29 cellular contexts compared by ENCODE assay signal in the genomic region with DNA sequence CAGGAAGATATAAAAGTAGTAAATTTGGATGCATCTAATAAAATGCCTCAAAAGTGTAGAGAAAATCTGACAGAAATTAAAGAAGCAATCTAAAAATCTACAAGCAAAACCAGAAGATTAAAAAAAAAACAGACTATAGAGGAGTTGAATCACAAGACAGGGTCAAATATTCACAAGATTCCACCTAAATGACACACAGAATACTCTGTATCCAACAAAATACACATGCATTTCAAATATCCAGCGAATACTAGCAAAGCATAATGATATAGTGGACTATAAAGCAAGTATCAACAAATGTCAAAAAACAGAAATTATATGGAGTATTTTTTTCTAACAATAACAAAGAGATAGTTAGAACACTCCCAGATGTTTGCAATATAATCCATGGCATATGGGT. TPM values are rescaled to one million over a fixed set of nuclear protein-coding genes. Genes with fewer than 3 reads are reported as not detected.
"Had no signal": no experiment of that assay in that cellular context is flagged by ENCODE, and none has a peak within 500 bp of the region (broad histone marks: within the 10 kb centered on the region; RNA-seq: fewer than 3 reads in every experiment).

No MANE protein-coding gene starts in this region.

- ATAC-seq: activated T-cell treated with anti-CD3 and anti-CD28 coated beads, Interleukin-2, amount 50 U/mL, for 72 hours; body of pancreas; foreskin keratinocyte; heart right ventricle; left lung; lower lobe of right lung; natural killer cell; right lobe of liver; stimulated activated naive B cell treated with anti-CD40 and anti-IgM and Interleukin-4, amounts not matched to agents 10 μg/mL and 1 μg/mL and 100 μg/mL, for 72 hours; upper lobe of right lung had no signal

- H2AFZ ChIP-seq: neural progenitor cell had no signal

- H3K4me1 ChIP-seq: body of pancreas, colonic mucosa, foreskin keratinocyte, left lung, lower lobe of right lung, neural progenitor cell, right lobe of liver, stomach, upper lobe of right lung had no signal

- H3K4me2 ChIP-seq: neural progenitor cell had no signal

- H3K4me3 ChIP-seq: body of pancreas, colonic mucosa, heart right ventricle, left lung, lower lobe of right lung, neural progenitor cell, right lobe of liver, stomach, tibial artery, upper lobe of right lung had no signal

- H3K9me3 ChIP-seq: body of pancreas, colonic mucosa, heart right ventricle, left lung, lower lobe of right lung, right lobe of liver, stomach, tibial artery, upper lobe of right lung had no signal

- H3K9ac ChIP-seq: neural progenitor cell had no signal

- H3K27ac ChIP-seq: body of pancreas, colonic mucosa, foreskin keratinocyte, heart right ventricle, left lung, lower lobe of right lung, neural progenitor cell, right lobe of liver, stomach, tibial artery, upper lobe of right lung, VCaP had no signal

- H3K27me3 ChIP-seq: body of pancreas, colonic mucosa, heart right ventricle, left lung, neural progenitor cell, right lobe of liver, stomach, tibial artery, upper lobe of right lung had no signal

- DNase-seq: activated CD4-positive, alpha-beta T cell treated with anti-CD3 and anti-CD28 coated beads for 4 hours; activated CD4-positive, alpha-beta T cell treated with anti-CD3 and anti-CD28 coated beads, Interleukin-2, amount 50 U/mL, for 4 hours; activated naive CD4-positive, alpha-beta T cell; activated T-cell treated with anti-CD3 and anti-CD28 coated beads for 4 hours; activated T-cell treated with anti-CD3 and anti-CD28 coated beads, Interleukin-2, amount 50 U/mL, for 72 hours; aorta; body of pancreas; colonic mucosa; effector CD8-positive, alpha-beta T cell; erythroblast; foreskin keratinocyte; heart right ventricle; left lung; lower lobe of right lung; mesendoderm; natural killer cell; occipital lobe; right lobe of liver; small intestine; stimulated activated CD4-positive, alpha-beta T cell treated with anti-CD3 and anti-CD28 coated beads, Interleukin-1b, Interleukin-23, amount 100 ng/mL, for 48 hours; stimulated activated naive B cell treated with anti-CD40 and anti-IgM and Interleukin-4, amounts not matched to agents 10 μg/mL and 1 μg/mL and 100 μg/mL, for 72 hours; stomach; T-helper 9 cell; tibial artery; upper lobe of right lung had no signal

- H3K36me3 ChIP-seq: colonic mucosa, heart right ventricle, left lung, lower lobe of right lung, neural progenitor cell, right lobe of liver, stomach, tibial artery, upper lobe of right lung had no signal

RNA-seq across cellular contexts. Expression of a gene that starts 20.5 kb away (rescaled TPM):
- total RNA-seq: activated T-cell treated with anti-CD3 and anti-CD28 coated beads, Interleukin-2, amount 50 U/mL, for 72 hours; dermis microvascular lymphatic vessel endothelial cell; foreskin keratinocyte; mononuclear cell; natural killer cell had no signal
- polyA plus RNA-seq: foreskin keratinocyte had no signal
